ENCODE assay signal across 11 cellular contexts in genomic region chr18:24964213-24964612, GRCh38.
DNase-seq lines count a peak whose midpoint lies in the region; ATAC-seq and TF ChIP-seq lines count a peak whose summit lies in the region.
"Had no signal": no experiment of that assay in that cellular context is flagged by ENCODE, and none has a peak within 500 bp of the region (broad histone marks: within the 10 kb centered on the region; RNA-seq: fewer than 3 reads in every experiment).

No MANE protein-coding gene starts in this region.

- intact Hi-C loops in activated B cell treated with CpG ODN at 0.5 μM for 24 hours (cut with micrococcal nuclease) = loop anchor here (1.0 kb wide), 1 partner anchor 41 kb away; no protein-coding TSS in a partner anchor
- intact Hi-C loops in activated CD4-positive, alpha-beta memory T cell treated with anti-CD3 and anti-CD28 coated beads for 36 hours (cut with micrococcal nuclease) = no loop called here

- POLR2A ChIA-PET in activated B cell treated with CpG ODN at 0.5 μM for 24 hours (lab: Charles Lee) = no interaction called here
- POLR2A ChIA-PET in activated CD4-positive, alpha-beta memory T cell treated with anti-CD3 and anti-CD28 coated beads for 36 hours (lab: Charles Lee) = no interaction called here

- no peak overlapping the region for H3K4me3 Mint-ChIP-seq in activated B cell treated with CpG ODN at 0.5 μM for 24 hours
- no peak overlapping the region for H3K4me3 Mint-ChIP-seq in activated CD4-positive, alpha-beta memory T cell treated with anti-CD3 and anti-CD28 coated beads for 36 hours
- H3K4me3 Mint-ChIP-seq: activated T-cell treated with anti-CD3 and anti-CD28 coated beads, Interleukin-2, amount 50 U/mL, for 4 hours had no signal

- no peaks in the 10 kb centered on the region for H3K27me3 Mint-ChIP-seq in activated B cell treated with CpG ODN at 0.5 μM for 24 hours
- H3K27me3 Mint-ChIP-seq in activated CD4-positive, alpha-beta memory T cell treated with anti-CD3 and anti-CD28 coated beads for 36 hours = no peaks in the 10 kb centered on the region

- TF ChIP-seq CTCF in activated B cell treated with CpG ODN at 0.5 μM for 24 hours (IDR thresholded peaks at IDR 0.05) = no peak

- peak; percentile 79 for ATAC-seq in GM21447 (IDR thresholded peaks at IDR 0.05; ENCODE audit: unreplicated experiment)
- peak; percentile 81 for ATAC-seq in HG03521 (IDR thresholded peaks at IDR 0.05; ENCODE audit: unreplicated experiment)
- ATAC-seq in activated B cell treated with CpG ODN at 0.5 μM for 24 hours (ENCODE audit: low read depth) = peak; percentile 100
- ATAC-seq: activated T-cell treated with anti-CD3 and anti-CD28 coated beads, Interleukin-2, amount 50 U/mL, for 4 hours; foreskin keratinocyte had no signal

- CTCF ChIA-PET in activated B cell treated with CpG ODN at 0.5 μM for 24 hours (lab: Charles Lee) = no interaction called here
- CTCF ChIA-PET in activated CD4-positive, alpha-beta memory T cell treated with anti-CD3 and anti-CD28 coated beads for 36 hours (lab: Charles Lee) = no interaction called here

- peak overlapping the region; percentile 69 for H3K27ac Mint-ChIP-seq in activated B cell treated with CpG ODN at 0.5 μM for 24 hours
- no peak overlapping the region for H3K27ac Mint-ChIP-seq in activated CD4-positive, alpha-beta memory T cell treated with anti-CD3 and anti-CD28 coated beads for 36 hours

- DNase-seq in EH (ENCODE audit: low read depth) = peak; percentile 15
- peak; percentile 30 for DNase-seq in activated B cell treated with CpG ODN at 0.5 μM for 24 hours
- no peak for DNase-seq in stimulated activated CD4-positive, alpha-beta T cell treated with anti-CD3 and anti-CD28 coated beads, Interleukin-15, amount 100 ng/mL, for 24 hours
- no peak for DNase-seq in activated CD4-positive, alpha-beta memory T cell treated with anti-CD3 and anti-CD28 coated beads for 36 hours
- DNase-seq in NCI-H226 = no peak
- DNase-seq in activated CD4-positive, CD25-positive, alpha-beta regulatory T cell (lab: John Stamatoyannopoulos, UW) = no peak
- DNase-seq: activated T-cell treated with anti-CD3 and anti-CD28 coated beads, Interleukin-2, amount 50 U/mL, for 4 hours; foreskin keratinocyte; NCI-H2029 treated with DMSO at 0.1 percent for 48 hours had no signal

- H3K4me1 Mint-ChIP-seq in activated B cell treated with CpG ODN at 0.5 μM for 24 hours = peaks cover 17% of the 10 kb centered on the region
- H3K4me1 Mint-ChIP-seq in activated CD4-positive, alpha-beta memory T cell treated with anti-CD3 and anti-CD28 coated beads for 36 hours (ENCODE audit: low read depth) = no peaks in the 10 kb centered on the region

- peaks cover 5% of the 10 kb centered on the region for H3K9me3 Mint-ChIP-seq in activated B cell treated with CpG ODN at 0.5 μM for 24 hours
- H3K9me3 Mint-ChIP-seq in activated CD4-positive, alpha-beta memory T cell treated with anti-CD3 and anti-CD28 coated beads for 36 hours = peaks cover 4% of the 10 kb centered on the region

- H3K36me3 Mint-ChIP-seq in activated B cell treated with CpG ODN at 0.5 μM for 24 hours (ENCODE audit: low read depth) = no peaks in the 10 kb centered on the region
- H3K36me3 Mint-ChIP-seq in activated CD4-positive, alpha-beta memory T cell treated with anti-CD3 and anti-CD28 coated beads for 36 hours = no peaks in the 10 kb centered on the region

Comparison
In these comparisons a context has a peak if more than half of its experiments do, and no peak if none do; other contexts are left out.
1. DNase-seq: peak in EH (single experiment) and activated B cell treated with CpG ODN at 0.5 μM for 24 hours (single experiment); none in stimulated activated CD4-positive, alpha-beta T cell treated with anti-CD3 and anti-CD28 coated beads, Interleukin-15, amount 100 ng/mL, for 24 hours (single experiment), activated CD4-positive, alpha-beta memory T cell treated with anti-CD3 and anti-CD28 coated beads for 36 hours (single experiment), NCI-H226 (single experiment) and activated CD4-positive, CD25-positive, alpha-beta regulatory T cell (0 of 4).
2. Peak in every context shown above with its lines, with median percentiles within 50 percentile points of each other: ATAC-seq.